In genomic region chr1:15526021-15526489, GRCh38 we compare ENCODE assay signal across 8 cellular contexts. TPM values are rescaled to one million over a fixed set of nuclear protein-coding genes. Genes with fewer than 3 reads are reported as not detected.
DNase-seq lines count a peak whose midpoint lies in the region; ATAC-seq and TF ChIP-seq lines count a peak whose summit lies in the region.

No MANE protein-coding gene starts in this region.

- no peaks in the 10 kb centered on the region for H3K27me3 ChIP-seq in PC-3 (ENCODE audit: low read length)
- H3K27me3 ChIP-seq in parathyroid adenoma (ENCODE audit: control insufficient read depth, insufficient read depth, low read length): no peaks in the 10 kb centered on the region

- H3K4me2 ChIP-seq in PC-3 (ENCODE audit: low read length): peak overlapping the region; percentile 96
- peak overlapping the region; percentile 95 for H3K4me2 ChIP-seq in parathyroid adenoma (ENCODE audit: low read length)

- H3K36me3 ChIP-seq in PC-3 (ENCODE audit: low read depth, low read length) (no peaks in the 10 kb centered on the region), parathyroid adenoma (ENCODE audit: control insufficient read depth, insufficient read depth, low read length) (no peaks in the 10 kb centered on the region)

- peaks cover 25% of the 10 kb centered on the region for H3K4me1 ChIP-seq in PC-3 (ENCODE audit: insufficient read depth, low read length)
- peaks cover 3% of the 10 kb centered on the region for H3K4me1 ChIP-seq in parathyroid adenoma

- TF ChIP-seq CTCF in Calu3 (IDR thresholded peaks at IDR 0.05; ENCODE audit: unreplicated experiment) (no peak), PC-3 (conservative IDR thresholded peaks at IDR 0.05; ENCODE audit: low read depth, low read length) (no peak), endothelial cell (IDR thresholded peaks at IDR 0.05; ENCODE audit: unreplicated experiment) (no peak), parathyroid adenoma (IDR thresholded peaks at IDR 0.05) (no peak)

- peaks cover 11% of the 10 kb centered on the region for H3K4me1 Mint-ChIP-seq in Calu3 (ENCODE audit: low read depth, unreplicated experiment)
- peaks cover 26% of the 10 kb centered on the region for H3K4me1 Mint-ChIP-seq in endothelial cell (ENCODE audit: unreplicated experiment)

- no peaks in the 10 kb centered on the region for H4K20me1 ChIP-seq in PC-3 (ENCODE audit: low read length)

- H3K4me3 ChIP-seq in PC-3 (ENCODE audit: low read length) (peak overlapping the region; percentile 92), parathyroid adenoma (ENCODE audit: low read depth, low read length) (peak overlapping the region; percentile 92)

- no peaks in the 10 kb centered on the region for H3K9me3 ChIP-seq in PC-3 (ENCODE audit: low read length)
- no peaks in the 10 kb centered on the region for H3K9me3 ChIP-seq in parathyroid adenoma (ENCODE audit: control insufficient read depth, low read length)

- no peaks in the 10 kb centered on the region for H3K27me3 Mint-ChIP-seq in Calu3 (ENCODE audit: unreplicated experiment)
- H3K27me3 Mint-ChIP-seq in endothelial cell (ENCODE audit: unreplicated experiment): peaks cover 16% of the 10 kb centered on the region

- BruUV-seq in Calu3 (replicated peaks; lab: Mats Ljungman, UMichigan) (no TSS peak), PC-3 (replicated peaks; lab: Mats Ljungman, UMichigan) (no TSS peak)

- H3K9ac ChIP-seq in PC-3 (ENCODE audit: low read length): peak overlapping the region; percentile 56; the same call in 1 of the 2 replicates
- no peak overlapping the region for H3K9ac ChIP-seq in parathyroid adenoma

- no peak for ATAC-seq in PC-3
- ATAC-seq in HG02884 (IDR thresholded peaks at IDR 0.05; ENCODE audit: unreplicated experiment): no peak

- POLR2A ChIA-PET in PC-3 (lab: Charles Lee; ENCODE audit: unreplicated experiment): no interaction called here

- DNase-seq in Calu3 (peak; percentile 8), PC-3 (no peak), endothelial cell (ENCODE audit: low spot score) (no peak), RKO (ENCODE audit: low spot score) (no peak), G401 (ENCODE audit: low spot score) (no peak), retina (no peak)

- H3K4me3 Mint-ChIP-seq in Calu3 (ENCODE audit: low read depth, unreplicated experiment) (peak overlapping the region; percentile 87), endothelial cell (ENCODE audit: unreplicated experiment) (peak overlapping the region; percentile 93)

- H3K79me2 ChIP-seq in PC-3 (ENCODE audit: low read length) (peaks cover 39% of the 10 kb centered on the region), parathyroid adenoma (peaks cover 8% of the 10 kb centered on the region)

- no peaks in the 10 kb centered on the region for H3K9me2 ChIP-seq in PC-3 (replicated peaks; ENCODE audit: low read length)

- CTCF ChIA-PET in Calu3 (lab: Charles Lee): interaction anchor here (1.1 kb wide), 1 partner anchor 93 kb away, joined by 4 read pairs; no protein-coding TSS in a partner anchor
- CTCF ChIA-PET in PC-3 (lab: Charles Lee): no interaction called here

- peak overlapping the region; percentile 98 for H3K27ac Mint-ChIP-seq in Calu3 (ENCODE audit: unreplicated experiment)
- peak overlapping the region; percentile 95 for H3K27ac Mint-ChIP-seq in endothelial cell (ENCODE audit: unreplicated experiment)

- H3K36me3 Mint-ChIP-seq in Calu3 (ENCODE audit: insufficient read depth, unreplicated experiment) (peaks cover 46% of the 10 kb centered on the region), endothelial cell (ENCODE audit: low read depth, unreplicated experiment) (no peaks in the 10 kb centered on the region)

- H3K27ac ChIP-seq in PC-3 (ENCODE audit: low read length) (peak overlapping the region; percentile 30), parathyroid adenoma (peak overlapping the region; percentile 87)

- in situ Hi-C loops in G401 (cut with HindIII; ENCODE audit: low sequenced_read_pairs): no loop called here

- H3K9me3 Mint-ChIP-seq in Calu3 (ENCODE audit: low read depth, unreplicated experiment): no peaks in the 10 kb centered on the region
- no peaks in the 10 kb centered on the region for H3K9me3 Mint-ChIP-seq in endothelial cell (ENCODE audit: unreplicated experiment)

- H2AFZ ChIP-seq in PC-3 (ENCODE audit: low read length): peak overlapping the region; percentile 90
- peak overlapping the region; percentile 58 for H2AFZ ChIP-seq in parathyroid adenoma

- H3F3A ChIP-seq in PC-3 (ENCODE audit: low read length, unreplicated experiment): no peaks in the 10 kb centered on the region

- intact Hi-C loops in Calu3 (cut with micrococcal nuclease; ENCODE audit: unreplicated experiment) (loop anchor here (5.0 kb wide), 1 partner anchor 91 kb away; the partner anchor contains the start of gene DDI2), PC-3 (cut with micrococcal nuclease) (loop anchor here (2.0 kb wide), 1 partner anchor 93 kb away; no protein-coding TSS in a partner anchor)

RNA-seq across cellular contexts. Expression of gene DNAJC16, which starts 0.6 kb away (rescaled TPM):
- total RNA-seq in Calu3 (2022): 18.2 and 20.6 TPM in 2 replicates
- 9.2 and 11.7 TPM in 2 replicates for total RNA-seq in PC-3 (2014; rRNA removed)
- total RNA-seq in endothelial cell (ENCODE audit: unreplicated experiment): 19.9 TPM
- total RNA-seq in G401 (2014; rRNA removed; shearing (Covaris generic)): 3.4 and 19.1 TPM in 2 replicates

RNA-seq across cellular contexts. Expression of gene CASP9, which starts 2.0 kb away (rescaled TPM):
- total RNA-seq in Calu3 (2022) (8.4 and 8.8 TPM in 2 replicates), PC-3 (2014; rRNA removed) (8.0 and 14.0 TPM in 2 replicates), endothelial cell (ENCODE audit: unreplicated experiment) (12.0 TPM)
- 12.3 and 15.6 TPM in 2 replicates for total RNA-seq in G401 (2014; rRNA removed; shearing (Covaris generic))

RNA-seq across cellular contexts. Expression of gene CELA2B, which starts 50.2 kb away (rescaled TPM):
- total RNA-seq in Calu3 (2022): not detected in 2 replicates
- not detected in 2 replicates for total RNA-seq in PC-3 (2014; rRNA removed)
- not detected for total RNA-seq in endothelial cell (ENCODE audit: unreplicated experiment)
- total RNA-seq in G401 (2014; rRNA removed; shearing (Covaris generic)): not detected in 2 replicates

RNA-seq across cellular contexts. Expression of gene AGMAT, which starts 58.8 kb away (rescaled TPM):
- total RNA-seq in Calu3 (2022): 2.5 and 5.2 TPM in 2 replicates
- 8.2 and 9.4 TPM in 2 replicates for total RNA-seq in PC-3 (2014; rRNA removed)
- 0.18 TPM for total RNA-seq in endothelial cell (ENCODE audit: unreplicated experiment)
- 2.0 and 2.6 TPM in 2 replicates for total RNA-seq in G401 (2014; rRNA removed; shearing (Covaris generic))
